Comparison of ENCODE assay signal across 8 cellular contexts in the genomic region with DNA sequence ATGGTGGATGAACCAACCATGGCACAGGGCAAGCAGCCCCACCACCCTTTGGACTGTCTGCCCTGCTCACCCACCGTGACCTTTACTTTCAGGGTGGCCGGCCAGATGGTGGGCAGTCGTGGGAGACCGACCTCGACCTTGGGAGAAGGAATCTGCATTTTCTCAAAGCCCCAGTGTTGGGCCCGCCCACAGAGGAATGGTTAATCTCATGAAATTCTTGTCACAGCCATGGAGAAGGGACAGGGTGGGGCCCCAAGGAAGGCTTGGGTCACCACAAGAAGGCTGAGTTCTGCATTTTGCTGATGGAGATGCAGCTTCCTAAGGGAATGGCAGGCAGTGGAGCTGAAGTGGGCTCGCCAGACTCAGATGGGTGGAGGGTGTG. TPM values are rescaled to one million over a fixed set of nuclear protein-coding genes. Genes with fewer than 3 reads are reported as not detected.
DNase-seq lines count a peak whose midpoint lies in the region; ATAC-seq and TF ChIP-seq lines count a peak whose summit lies in the region.

No MANE protein-coding gene starts in this region.

- peaks cover 0 to 16% (median 0%) of the 10 kb centered on the region in 9 donors for H3K36me3 ChIP-seq in heart right ventricle
- peaks cover 0 to 5% of the 10 kb centered on the region in 2 donors for H3K36me3 ChIP-seq in muscle layer of duodenum (ENCODE audit: control insufficient read depth in 1 of 2, insufficient read depth in 2 of 2, low read length in 2 of 2)
- no peaks in the 10 kb centered on the region for H3K36me3 ChIP-seq in uterus

- ATAC-seq in heart right ventricle = peak in 2 of 8 donors; percentile 4 to 8
- no peak for ATAC-seq in left cardiac atrium

- TF ChIP-seq CTCF in heart right ventricle (IDR thresholded peaks at IDR 0.05) = no peak
- no peak for TF ChIP-seq CTCF in dorsolateral prefrontal cortex (IDR thresholded peaks at IDR 0.05 in 54 of 56, conservative IDR thresholded peaks at IDR 0.05 in 2 of 56; ENCODE audit: low read depth in 1 of 56, partially characterized antibody in 56 of 56)
- TF ChIP-seq CTCF in uterus (IDR thresholded peaks at IDR 0.05) = no peak

- peaks cover 14 to 80% (median 75%) of the 10 kb centered on the region in 9 donors for H3K4me1 ChIP-seq in heart right ventricle
- peaks cover 11 to 48% of the 10 kb centered on the region in 2 donors for H3K4me1 ChIP-seq in muscle layer of duodenum (ENCODE audit: control insufficient read depth in 1 of 2, insufficient read depth in 2 of 2, low read length in 2 of 2)
- H3K4me1 ChIP-seq in uterus = peaks cover 0 to 25% of the 10 kb centered on the region in 2 donors

- peak overlapping the region; percentile 75 to 99 (median 92) for H3K27ac ChIP-seq in heart right ventricle
- peak overlapping the region in 58 of 59 donors; percentile 28 to 98 (median 94) for H3K27ac ChIP-seq in dorsolateral prefrontal cortex
- peak overlapping the region; percentile 39 for H3K27ac ChIP-seq in muscle layer of duodenum (ENCODE audit: low read length)
- H3K27ac ChIP-seq in uterus = peak overlapping the region; percentile 86 to 97

- no peak for DNase-seq in heart right ventricle
- no peak for DNase-seq in left cardiac atrium
- DNase-seq in dorsolateral prefrontal cortex = no peak
- DNase-seq in uterus = no peak
- DNase-seq in stimulated activated naive CD4-positive, alpha-beta T cell treated with Interleukin-2 at 50 U/mL for 16 hours (lab: John Stamatoyannopoulos, UW) = no peak
- DNase-seq in SHP77 treated with DMSO at 0.1 percent for 48 hours (lab: John Stamatoyannopoulos, UW) = no peak
- no peak for DNase-seq in T1000 (lab: John Stamatoyannopoulos, UW)

- TF ChIP-seq POLR2A in uterus (IDR thresholded peaks at IDR 0.05) = no peak

- intact Hi-C loops in heart right ventricle (cut with DNase I) (loop anchor here in 4 of 10 donors (2.0 to 5.0 kb wide), 3 partner anchors 41 to 96 kb away; no protein-coding TSS in a partner anchor), left cardiac atrium (cut with DNase I) (loop anchor here in 1 of 2 donors (5.0 kb wide), 1 partner anchor 41 kb away; no protein-coding TSS in a partner anchor), dorsolateral prefrontal cortex (cut with DNase I) (loop anchor here (5.0 to 10.0 kb wide), 2 partner anchors 111 to 219 kb away; no protein-coding TSS in a partner anchor), uterus (cut with DNase I; ENCODE audit: low total_unique reads) (no loop called here)

- H3K27me3 ChIP-seq in heart right ventricle (peaks cover 0 to 18% (median 4%) of the 10 kb centered on the region in 7 donors), dorsolateral prefrontal cortex (no peaks in the 10 kb centered on the region), muscle layer of duodenum (ENCODE audit: low read depth, low read length) (peaks cover 3% of the 10 kb centered on the region), uterus (no peaks in the 10 kb centered on the region)

- WGBS in heart right ventricle, 2 donors = 37 to 66% methylated on average over 7 of the region's 7 CpGs

- H3K9me3 ChIP-seq in heart right ventricle (no peaks in the 10 kb centered on the region), muscle layer of duodenum (ENCODE audit: control insufficient read depth in 1 of 2, low read length in 2 of 2) (no peaks in the 10 kb centered on the region), uterus (no peaks in the 10 kb centered on the region)

- peak overlapping the region; percentile 62 to 91 (median 74) for H3K4me3 ChIP-seq in heart right ventricle
- H3K4me3 ChIP-seq in dorsolateral prefrontal cortex = peak overlapping the region in 55 of 59 donors; percentile 10 to 85 (median 75)
- H3K4me3 ChIP-seq in muscle layer of duodenum (ENCODE audit: low read depth in 1 of 2, low read length in 2 of 2) = peak overlapping the region; percentile 27 to 73
- peak overlapping the region; percentile 1 to 57 for H3K4me3 ChIP-seq in uterus

RNA-seq across cellular contexts. Expression of a gene that starts 2.9 kb away (rescaled TPM):
- total RNA-seq in heart right ventricle (100 to 1,000 TPM in 1 of 10 donors, 10 to 100 TPM in 9; 40.9 to 106 (median 62.8) TPM), left cardiac atrium (100 to 1,000 TPM; 106 to 112 TPM), dorsolateral prefrontal cortex (100 to 1,000 TPM in 73 of 120 experiments, 10 to 100 TPM in 47; 60.7 to 184 (median 106) TPM), uterus (100 to 1,000 TPM in 3 of 4 donors, 10 to 100 TPM in 1; 54.7 to 343 (median 121) TPM)
- polyA plus RNA-seq in heart right ventricle = 100 to 1,000 TPM in 1 of 2 donors, 10 to 100 TPM in 1; 71.2 to 169 TPM

Comparison
In these comparisons a context has a peak if more than half of its experiments do, and no peak if none do; other contexts are left out.
1. H3K27ac ChIP-seq: peak in every context shown above with its lines; median percentile 94 in dorsolateral prefrontal cortex; 92 in heart right ventricle; 92 in uterus; 39 in muscle layer of duodenum.